ENCODE assay signal across 20 cellular contexts in genomic region chr22:17471901-17472566, GRCh38.
DNase-seq lines count a peak whose midpoint lies in the region; ATAC-seq and TF ChIP-seq lines count a peak whose summit lies in the region.
"Had no signal": no experiment of that assay in that cellular context is flagged by ENCODE, and none has a peak within 500 bp of the region (broad histone marks: within the 10 kb centered on the region; RNA-seq: fewer than 3 reads in every experiment).

No MANE protein-coding gene starts in this region.

- peaks cover 14% of the 10 kb centered on the region for H3K4me1 ChIP-seq in SJCRH30
- H3K4me1 ChIP-seq in right cardiac atrium (ENCODE audit: control insufficient read depth, insufficient read depth, low read length): peaks cover 3% of the 10 kb centered on the region
- peaks cover 75 to 86% of the 10 kb centered on the region in 2 donors for H3K4me1 ChIP-seq in gastrocnemius medialis
- H3K4me1 ChIP-seq in testis: no peaks in the 10 kb centered on the region
- H3K4me1 ChIP-seq: parathyroid adenoma, upper lobe of right lung had no signal

- H3K27me3 ChIP-seq in SJCRH30 (no peaks in the 10 kb centered on the region), right cardiac atrium (ENCODE audit: control insufficient read depth, insufficient read depth) (no peaks in the 10 kb centered on the region), gastrocnemius medialis (no peaks in the 10 kb centered on the region), testis (no peaks in the 10 kb centered on the region)
- H3K27me3 ChIP-seq: hepatocyte, upper lobe of right lung had no signal

- H3K36me3 ChIP-seq in SJCRH30 (no peaks in the 10 kb centered on the region), gastrocnemius medialis (no peaks in the 10 kb centered on the region), testis (ENCODE audit: low read depth, missing control alignments) (no peaks in the 10 kb centered on the region)
- H3K36me3 ChIP-seq: upper lobe of right lung had no signal

- peak overlapping the region; percentile 92 for H3K27ac ChIP-seq in SJCRH30
- no peak overlapping the region for H3K27ac ChIP-seq in right cardiac atrium (ENCODE audit: low read length)
- H3K27ac ChIP-seq in gastrocnemius medialis: peak overlapping the region; percentile 88 to 90 (median 89)
- no peak overlapping the region for H3K27ac ChIP-seq in testis
- H3K27ac ChIP-seq: hepatocyte, HL-60, parathyroid adenoma, upper lobe of right lung had no signal

- H3K4me3 ChIP-seq in SJCRH30 (peak overlapping the region; percentile 48), right cardiac atrium (ENCODE audit: low read length) (no peak overlapping the region), gastrocnemius medialis (no peak overlapping the region), testis (no peak overlapping the region)
- H3K4me3 ChIP-seq: hepatocyte, upper lobe of right lung had no signal

- ATAC-seq in right cardiac atrium (peak; percentile 46 to 54), gastrocnemius medialis (peak; percentile 43 to 63)
- ATAC-seq: upper lobe of right lung had no signal

- no peak for TF ChIP-seq CTCF in gastrocnemius medialis (IDR thresholded peaks at IDR 0.05 in 4 of 5, conservative IDR thresholded peaks at IDR 0.05 in 1 of 5)
- TF ChIP-seq CTCF in testis (IDR thresholded peaks at IDR 0.05): no peak

- 59% methylated on average over 7 of the region's 7 CpGs for WGBS in right cardiac atrium
- WGBS in testis, 2 donors: 74% methylated on average over 7 of the region's 7 CpGs

- no peak for TF ChIP-seq POLR2A in gastrocnemius medialis (IDR thresholded peaks at IDR 0.05)
- no peak for TF ChIP-seq POLR2A in testis (IDR thresholded peaks at IDR 0.05)

- DNase-seq in NCI-H446 (lab: John Stamatoyannopoulos, UW): peak; percentile 12 to 52
- DNase-seq in NCI-H446 treated with DMSO at 0.1 percent for 48 hours (lab: John Stamatoyannopoulos, UW): no peak
- peak; percentile 81 to 91 for DNase-seq in SJCRH30
- DNase-seq in right cardiac atrium: peak in 2 of 3 donors; percentile 20 to 42
- peak; percentile 24 to 65 for DNase-seq in gastrocnemius medialis
- DNase-seq in testis: no peak
- no peak for DNase-seq in foreskin melanocyte
- DNase-seq in DMS53 treated with DMSO at 0.1 percent for 48 hours (lab: John Stamatoyannopoulos, UW; ENCODE audit: unreplicated experiment): no peak
- DNase-seq: activated CD4-positive, alpha-beta T cell treated with anti-CD3 and anti-CD28 coated beads for 48 hours; activated CD8-positive, alpha-beta memory T cell treated with anti-CD3 and anti-CD28 coated beads, Interleukin-2, amount 50 U/mL, for 48 hours; activated naive CD4-positive, alpha-beta T cell treated with Interleukin-2 at 50 U/mL for 16 hours; kidney glomerular epithelial cell; NCI-H1092 treated with DMSO at 0.1 percent for 48 hours; NCI-H226; SK-N-SH; stimulated activated CD4-positive, alpha-beta T cell treated with anti-CD3 and anti-CD28 coated beads, Interleukin-15, amount 100 ng/mL, for 24 hours; upper lobe of right lung had no signal

- H3K9me3 ChIP-seq in SJCRH30 (replicated peaks) (no peaks in the 10 kb centered on the region), right cardiac atrium (ENCODE audit: control insufficient read depth, low read length) (no peaks in the 10 kb centered on the region), gastrocnemius medialis (no peaks in the 10 kb centered on the region), testis (no peaks in the 10 kb centered on the region)
- H3K9me3 ChIP-seq: SK-N-SH, upper lobe of right lung had no signal

- in situ Hi-C loops in gastrocnemius medialis (cut with MboI; ENCODE audit: low sequenced_read_pairs in 4 of 4): loop anchor here in 1 of 4 donors (10.0 kb wide), 1 partner anchor 97 kb away; no protein-coding TSS in a partner anchor

- intact Hi-C loops in right cardiac atrium (cut with DNase I) (no loop called here), gastrocnemius medialis (cut with DNase I; ENCODE audit: low total_unique reads) (loop anchor here (2.0 kb wide), 1 partner anchor 91 kb away; the partner anchor contains the start of gene SLC25A18), testis (cut with DNase I; ENCODE audit: low total_unique reads) (no loop called here)

Comparison
In these comparisons a context has a peak if more than half of its experiments do, and no peak if none do; other contexts are left out.
1. DNase-seq: peak in NCI-H446 (2 of 2), SJCRH30 (2 of 2), right cardiac atrium (2 of 3) and gastrocnemius medialis (2 of 2); none in NCI-H446 treated with DMSO at 0.1 percent for 48 hours (single experiment), testis (single experiment), foreskin melanocyte (single experiment) and DMS53 treated with DMSO at 0.1 percent for 48 hours (single experiment).
2. H3K27ac ChIP-seq: peak in SJCRH30 (single experiment) and gastrocnemius medialis (4 of 4); none in right cardiac atrium (single experiment) and testis (0 of 2).